Comparison of ENCODE assay signal across 1 cellular context in the genomic region with DNA sequence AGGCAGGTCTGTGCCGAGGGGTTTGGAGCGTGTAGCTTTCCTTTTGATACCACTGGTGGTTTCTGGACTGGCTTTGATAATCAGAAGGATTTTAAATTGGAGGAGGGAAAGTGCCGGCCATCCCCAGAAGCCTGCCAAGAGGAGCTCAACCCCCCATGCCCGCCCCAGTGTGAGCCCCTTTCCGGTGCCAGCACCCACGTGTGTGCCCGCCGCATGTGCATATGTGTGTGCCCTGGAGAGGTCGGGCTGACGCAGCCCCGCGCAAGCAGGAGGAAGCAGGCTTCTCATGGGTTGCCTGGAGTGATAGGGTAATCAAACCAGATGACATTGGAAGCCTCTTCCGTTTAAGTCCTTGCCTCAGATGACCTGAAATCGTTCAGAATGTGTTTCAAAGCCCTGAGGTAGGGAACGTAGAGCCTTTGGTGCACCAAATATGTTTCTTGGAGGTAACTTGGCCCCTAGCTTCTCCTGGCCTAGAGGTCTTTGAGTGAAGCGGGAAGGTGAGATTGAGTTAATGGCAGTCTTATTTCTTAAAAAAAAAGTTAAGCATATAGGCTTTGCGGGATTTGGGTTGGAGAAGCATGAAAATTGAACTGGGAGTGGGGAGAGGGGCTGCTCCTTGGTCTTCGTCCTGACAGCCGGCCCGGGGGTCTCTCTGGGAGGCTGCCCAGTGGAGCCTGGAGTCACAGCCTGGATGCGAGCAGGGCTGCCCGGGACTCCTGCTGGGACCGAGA.
A peak's percentile ranks its signal among the peaks of the same experiment; 100 is the strongest.
TF ChIP-seq lines count a peak whose summit lies in the region.

No MANE protein-coding gene starts in this region.

TF ChIP-seq in HEK293, 187 proteins besides CTCF, POLR2A, EP300 and RAD21 (continued from another document):
- TF ChIP-seq, protein P1, sequence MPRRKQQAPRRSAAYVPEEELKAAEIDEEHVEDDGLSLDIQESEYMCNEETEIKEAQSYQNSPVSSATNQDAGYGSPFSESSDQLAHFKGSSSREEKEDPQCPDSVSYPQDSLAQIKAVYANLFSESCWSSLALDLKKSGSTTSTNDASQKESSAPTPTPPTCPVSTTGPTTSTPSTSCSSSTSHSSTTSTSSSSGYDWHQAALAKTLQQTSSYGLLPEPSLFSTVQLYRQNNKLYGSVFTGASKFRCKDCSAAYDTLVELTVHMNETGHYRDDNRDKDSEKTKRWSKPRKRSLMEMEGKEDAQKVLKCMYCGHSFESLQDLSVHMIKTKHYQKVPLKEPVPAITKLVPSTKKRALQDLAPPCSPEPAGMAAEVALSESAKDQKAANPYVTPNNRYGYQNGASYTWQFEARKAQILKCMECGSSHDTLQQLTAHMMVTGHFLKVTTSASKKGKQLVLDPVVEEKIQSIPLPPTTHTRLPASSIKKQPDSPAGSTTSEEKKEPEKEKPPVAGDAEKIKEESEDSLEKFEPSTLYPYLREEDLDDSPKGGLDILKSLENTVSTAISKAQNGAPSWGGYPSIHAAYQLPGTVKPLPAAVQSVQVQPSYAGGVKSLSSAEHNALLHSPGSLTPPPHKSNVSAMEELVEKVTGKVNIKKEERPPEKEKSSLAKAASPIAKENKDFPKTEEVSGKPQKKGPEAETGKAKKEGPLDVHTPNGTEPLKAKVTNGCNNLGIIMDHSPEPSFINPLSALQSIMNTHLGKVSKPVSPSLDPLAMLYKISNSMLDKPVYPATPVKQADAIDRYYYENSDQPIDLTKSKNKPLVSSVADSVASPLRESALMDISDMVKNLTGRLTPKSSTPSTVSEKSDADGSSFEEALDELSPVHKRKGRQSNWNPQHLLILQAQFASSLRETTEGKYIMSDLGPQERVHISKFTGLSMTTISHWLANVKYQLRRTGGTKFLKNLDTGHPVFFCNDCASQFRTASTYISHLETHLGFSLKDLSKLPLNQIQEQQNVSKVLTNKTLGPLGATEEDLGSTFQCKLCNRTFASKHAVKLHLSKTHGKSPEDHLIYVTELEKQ (tag by site-specific recombination; IDR thresholded peaks at IDR 0.05; ENCODE audit: borderline replicate concordance), result no peak
- TF ChIP-seq, protein P2, sequence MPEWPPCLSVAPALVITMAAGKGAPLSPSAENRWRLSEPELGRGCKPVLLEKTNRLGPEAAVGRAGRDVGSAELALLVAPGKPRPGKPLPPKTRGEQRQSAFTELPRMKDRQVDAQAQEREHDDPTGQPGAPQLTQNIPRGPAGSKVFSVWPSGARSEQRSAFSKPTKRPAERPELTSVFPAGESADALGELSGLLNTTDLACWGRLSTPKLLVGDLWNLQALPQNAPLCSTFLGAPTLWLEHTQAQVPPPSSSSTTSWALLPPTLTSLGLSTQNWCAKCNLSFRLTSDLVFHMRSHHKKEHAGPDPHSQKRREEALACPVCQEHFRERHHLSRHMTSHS (tag by site-specific recombination; IDR thresholded peaks at IDR 0.05), result no peak
- TF ChIP-seq ZNF37A (tag by site-specific recombination; IDR thresholded peaks at IDR 0.05) (no peak), ZNF596 (tag by site-specific recombination; IDR thresholded peaks at IDR 0.05) (no peak), ZNF239 (tag by site-specific recombination; IDR thresholded peaks at IDR 0.05) (no peak), ZBTB8A (tag by site-specific recombination; IDR thresholded peaks at IDR 0.05) (peak; percentile 82), YY1 (tag by site-specific recombination; IDR thresholded peaks at IDR 0.05) (no peak), ZNF324 (tag by site-specific recombination; IDR thresholded peaks at IDR 0.05) (no peak), SP3 (tag by site-specific recombination; IDR thresholded peaks at IDR 0.05) (no peak), ZNF777 (tag by site-specific recombination; IDR thresholded peaks at IDR 0.05; ENCODE audit: borderline replicate concordance) (no peak), ZNF654 (tag by site-specific recombination; IDR thresholded peaks at IDR 0.05; ENCODE audit: low read depth) (no peak), ZNF366 (tag by site-specific recombination; conservative IDR thresholded peaks at IDR 0.05) (0 out of 2 replicates have a peak, but pooled peaks have one; percentile 6), ZFP69B (tag by site-specific recombination; IDR thresholded peaks at IDR 0.05) (no peak), ZXDB (tag by site-specific recombination; IDR thresholded peaks at IDR 0.05) (0 out of 2 replicates have a peak, but pooled peaks have one; percentile 6), ZNF768 (tag by site-specific recombination; IDR thresholded peaks at IDR 0.05) (no peak)
- TF ChIP-seq, protein P3, sequence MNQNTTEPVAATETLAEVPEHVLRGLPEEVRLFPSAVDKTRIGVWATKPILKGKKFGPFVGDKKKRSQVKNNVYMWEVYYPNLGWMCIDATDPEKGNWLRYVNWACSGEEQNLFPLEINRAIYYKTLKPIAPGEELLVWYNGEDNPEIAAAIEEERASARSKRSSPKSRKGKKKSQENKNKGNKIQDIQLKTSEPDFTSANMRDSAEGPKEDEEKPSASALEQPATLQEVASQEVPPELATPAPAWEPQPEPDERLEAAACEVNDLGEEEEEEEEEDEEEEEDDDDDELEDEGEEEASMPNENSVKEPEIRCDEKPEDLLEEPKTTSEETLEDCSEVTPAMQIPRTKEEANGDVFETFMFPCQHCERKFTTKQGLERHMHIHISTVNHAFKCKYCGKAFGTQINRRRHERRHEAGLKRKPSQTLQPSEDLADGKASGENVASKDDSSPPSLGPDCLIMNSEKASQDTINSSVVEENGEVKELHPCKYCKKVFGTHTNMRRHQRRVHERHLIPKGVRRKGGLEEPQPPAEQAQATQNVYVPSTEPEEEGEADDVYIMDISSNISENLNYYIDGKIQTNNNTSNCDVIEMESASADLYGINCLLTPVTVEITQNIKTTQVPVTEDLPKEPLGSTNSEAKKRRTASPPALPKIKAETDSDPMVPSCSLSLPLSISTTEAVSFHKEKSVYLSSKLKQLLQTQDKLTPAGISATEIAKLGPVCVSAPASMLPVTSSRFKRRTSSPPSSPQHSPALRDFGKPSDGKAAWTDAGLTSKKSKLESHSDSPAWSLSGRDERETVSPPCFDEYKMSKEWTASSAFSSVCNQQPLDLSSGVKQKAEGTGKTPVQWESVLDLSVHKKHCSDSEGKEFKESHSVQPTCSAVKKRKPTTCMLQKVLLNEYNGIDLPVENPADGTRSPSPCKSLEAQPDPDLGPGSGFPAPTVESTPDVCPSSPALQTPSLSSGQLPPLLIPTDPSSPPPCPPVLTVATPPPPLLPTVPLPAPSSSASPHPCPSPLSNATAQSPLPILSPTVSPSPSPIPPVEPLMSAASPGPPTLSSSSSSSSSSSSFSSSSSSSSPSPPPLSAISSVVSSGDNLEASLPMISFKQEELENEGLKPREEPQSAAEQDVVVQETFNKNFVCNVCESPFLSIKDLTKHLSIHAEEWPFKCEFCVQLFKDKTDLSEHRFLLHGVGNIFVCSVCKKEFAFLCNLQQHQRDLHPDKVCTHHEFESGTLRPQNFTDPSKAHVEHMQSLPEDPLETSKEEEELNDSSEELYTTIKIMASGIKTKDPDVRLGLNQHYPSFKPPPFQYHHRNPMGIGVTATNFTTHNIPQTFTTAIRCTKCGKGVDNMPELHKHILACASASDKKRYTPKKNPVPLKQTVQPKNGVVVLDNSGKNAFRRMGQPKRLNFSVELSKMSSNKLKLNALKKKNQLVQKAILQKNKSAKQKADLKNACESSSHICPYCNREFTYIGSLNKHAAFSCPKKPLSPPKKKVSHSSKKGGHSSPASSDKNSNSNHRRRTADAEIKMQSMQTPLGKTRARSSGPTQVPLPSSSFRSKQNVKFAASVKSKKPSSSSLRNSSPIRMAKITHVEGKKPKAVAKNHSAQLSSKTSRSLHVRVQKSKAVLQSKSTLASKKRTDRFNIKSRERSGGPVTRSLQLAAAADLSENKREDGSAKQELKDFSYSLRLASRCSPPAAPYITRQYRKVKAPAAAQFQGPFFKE (tag by site-specific recombination; IDR thresholded peaks at IDR 0.05; ENCODE audit: borderline replicate concordance), result no peak
- TF ChIP-seq, protein P4, sequence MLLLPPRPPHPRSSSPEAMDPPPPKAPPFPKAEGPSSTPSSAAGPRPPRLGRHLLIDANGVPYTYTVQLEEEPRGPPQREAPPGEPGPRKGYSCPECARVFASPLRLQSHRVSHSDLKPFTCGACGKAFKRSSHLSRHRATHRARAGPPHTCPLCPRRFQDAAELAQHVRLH (tag by site-specific recombination; IDR thresholded peaks at IDR 0.05), result peak; percentile 2; the same call in 1 of the 2 replicates
- TF ChIP-seq, protein P5, sequence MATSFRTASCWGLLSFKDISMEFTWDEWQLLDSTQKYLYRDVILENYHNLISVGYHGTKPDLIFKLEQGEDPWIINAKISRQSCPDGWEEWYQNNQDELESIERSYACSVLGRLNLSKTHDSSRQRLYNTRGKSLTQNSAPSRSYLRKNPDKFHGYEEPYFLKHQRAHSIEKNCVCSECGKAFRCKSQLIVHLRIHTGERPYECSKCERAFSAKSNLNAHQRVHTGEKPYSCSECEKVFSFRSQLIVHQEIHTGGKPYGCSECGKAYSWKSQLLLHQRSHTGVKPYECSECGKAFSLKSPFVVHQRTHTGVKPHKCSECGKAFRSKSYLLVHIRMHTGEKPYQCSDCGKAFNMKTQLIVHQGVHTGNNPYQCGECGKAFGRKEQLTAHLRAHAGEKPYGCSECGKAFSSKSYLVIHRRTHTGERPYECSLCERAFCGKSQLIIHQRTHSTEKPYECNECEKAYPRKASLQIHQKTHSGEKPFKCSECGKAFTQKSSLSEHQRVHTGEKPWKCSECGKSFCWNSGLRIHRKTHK (tag by site-specific recombination; IDR thresholded peaks at IDR 0.05), result no peak
